In the genomic region with DNA sequence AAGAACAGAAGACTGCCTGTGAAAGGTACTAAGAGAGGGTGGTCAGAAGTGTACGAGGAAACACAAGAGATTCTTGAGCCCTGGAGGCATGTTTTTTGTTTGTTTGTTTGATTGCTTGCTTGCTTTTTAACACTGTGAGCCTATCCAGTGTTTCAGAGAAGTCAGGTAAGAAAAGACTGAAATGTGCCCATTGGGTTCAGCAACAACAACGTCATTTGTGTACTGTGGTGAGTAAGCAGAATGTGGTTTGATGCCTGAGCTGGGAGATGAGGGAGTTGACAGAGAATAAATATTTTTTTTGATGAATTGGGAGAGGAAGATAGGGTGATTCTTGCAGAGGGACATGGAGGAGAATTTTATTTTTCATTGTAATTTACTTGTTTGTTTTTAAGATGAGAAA, we compare ENCODE assay signal across 26 cellular contexts.
"Had no signal": no experiment of that assay in that cellular context is flagged by ENCODE, and none has a peak within 500 bp of the region (broad histone marks: within the 10 kb centered on the region; RNA-seq: fewer than 3 reads in every experiment).

No MANE protein-coding gene starts in this region.

- FAIRE-seq: astrocyte, colon had no signal

- ATAC-seq: activated naive CD4-positive, alpha-beta T cell treated with anti-CD3 and anti-CD28 coated beads, Interleukin-2, amount 50 U/mL, for 72 hours; activated naive CD8-positive, alpha-beta T cell treated with anti-CD3 and anti-CD28 coated beads, Interleukin-2, amount 50 U/mL, for 24 hours; activated T-cell treated with anti-CD3 and anti-CD28 coated beads, Interleukin-2, amount 50 U/mL, for 4 hours; Right ventricle myocardium inferior had no signal

- H3K4me3 Mint-ChIP-seq: activated CD4-positive, alpha-beta memory T cell treated with anti-CD3 and anti-CD28 coated beads for 36 hours; activated CD4-positive, alpha-beta T cell treated with anti-CD3 and anti-CD28 coated beads, Interleukin-2, amount 10 ng/mL, durations not matched to agents 7 days and 5 days; activated naive CD8-positive, alpha-beta T cell treated with anti-CD3 and anti-CD28 coated beads, Interleukin-2, amount 50 U/mL, for 24 hours; activated T-cell treated with anti-CD3 and anti-CD28 coated beads, Interleukin-2, amount 50 U/mL, for 4 hours; brain had no signal

- H3K27me3 Mint-ChIP-seq: activated CD4-positive, alpha-beta memory T cell treated with anti-CD3 and anti-CD28 coated beads for 36 hours; activated CD4-positive, alpha-beta T cell treated with anti-CD3 and anti-CD28 coated beads, Interleukin-2, amount 10 ng/mL, durations not matched to agents 7 days and 5 days; activated naive CD8-positive, alpha-beta T cell treated with anti-CD3 and anti-CD28 coated beads, Interleukin-2, amount 50 U/mL, for 24 hours; brain had no signal

- H3K4me1 Mint-ChIP-seq: activated CD4-positive, alpha-beta T cell treated with anti-CD3 and anti-CD28 coated beads, Interleukin-2, amount 10 ng/mL, durations not matched to agents 7 days and 5 days; activated naive CD8-positive, alpha-beta T cell treated with anti-CD3 and anti-CD28 coated beads, Interleukin-2, amount 50 U/mL, for 24 hours; brain had no signal

- H3K9me3 Mint-ChIP-seq: activated CD4-positive, alpha-beta memory T cell treated with anti-CD3 and anti-CD28 coated beads for 36 hours; activated CD4-positive, alpha-beta T cell treated with anti-CD3 and anti-CD28 coated beads, Interleukin-2, amount 10 ng/mL, durations not matched to agents 7 days and 5 days; activated naive CD4-positive, alpha-beta T cell treated with anti-CD3 and anti-CD28 coated beads, Interleukin-2, amount 50 U/mL, for 72 hours; activated naive CD8-positive, alpha-beta T cell treated with anti-CD3 and anti-CD28 coated beads, Interleukin-2, amount 50 U/mL, for 24 hours; activated T-cell treated with anti-CD3 and anti-CD28 coated beads, Interleukin-2, amount 50 U/mL, for 4 hours had no signal

- H3K36me3 Mint-ChIP-seq: activated CD4-positive, alpha-beta memory T cell treated with anti-CD3 and anti-CD28 coated beads for 36 hours; activated naive CD4-positive, alpha-beta T cell treated with anti-CD3 and anti-CD28 coated beads, Interleukin-2, amount 50 U/mL, for 72 hours; brain had no signal

- H3K27ac ChIP-seq: SK-N-MC, VCaP had no signal

- H3K4me3 ChIP-seq: SK-N-MC had no signal

- DNase-seq: activated CD4-positive, alpha-beta memory T cell treated with anti-CD3 and anti-CD28 coated beads for 36 hours; activated CD4-positive, alpha-beta T cell treated with anti-CD3 and anti-CD28 coated beads, Interleukin-2, amount 10 ng/mL, durations not matched to agents 7 days and 5 days; activated CD4-positive, CD25-positive, alpha-beta regulatory T cell; activated CD8-positive, alpha-beta memory T cell treated with anti-CD3 and anti-CD28 coated beads for 24 hours; activated effector memory CD4-positive, alpha-beta T cell treated with anti-CD3 and anti-CD28 coated beads, Interleukin-2, amount 50 U/mL, for 16 hours; activated naive CD4-positive, alpha-beta T cell treated with Interleukin-2 at 50 U/mL for 16 hours; activated naive CD8-positive, alpha-beta T cell treated with anti-CD3 and anti-CD28 coated beads, Interleukin-2, amount 50 U/mL, for 24 hours; activated T-cell treated with anti-CD3 and anti-CD28 coated beads, Interleukin-2, amount 50 U/mL, for 4 hours; amygdala; cerebellar nuclear complex; Kasumi-1; MV-4-11; NCI-H1092 treated with DMSO at 0.1 percent for 48 hours; NCI-H1417 treated with DMSO at 0.1 percent for 48 hours; NCI-H1694 treated with DMSO at 0.1 percent for 48 hours; NCI-H2029 treated with DMSO at 0.1 percent for 48 hours; NCI-H524; RPMI8226; T-helper 1 cell had no signal

- H3K27ac Mint-ChIP-seq: activated CD4-positive, alpha-beta memory T cell treated with anti-CD3 and anti-CD28 coated beads for 36 hours; activated CD4-positive, alpha-beta T cell treated with anti-CD3 and anti-CD28 coated beads, Interleukin-2, amount 10 ng/mL, durations not matched to agents 7 days and 5 days; activated naive CD4-positive, alpha-beta T cell treated with anti-CD3 and anti-CD28 coated beads, Interleukin-2, amount 50 U/mL, for 72 hours; activated naive CD8-positive, alpha-beta T cell treated with anti-CD3 and anti-CD28 coated beads, Interleukin-2, amount 50 U/mL, for 24 hours; brain had no signal
